Comparison of ENCODE assay signal across 16 cellular contexts in the genomic region with DNA sequence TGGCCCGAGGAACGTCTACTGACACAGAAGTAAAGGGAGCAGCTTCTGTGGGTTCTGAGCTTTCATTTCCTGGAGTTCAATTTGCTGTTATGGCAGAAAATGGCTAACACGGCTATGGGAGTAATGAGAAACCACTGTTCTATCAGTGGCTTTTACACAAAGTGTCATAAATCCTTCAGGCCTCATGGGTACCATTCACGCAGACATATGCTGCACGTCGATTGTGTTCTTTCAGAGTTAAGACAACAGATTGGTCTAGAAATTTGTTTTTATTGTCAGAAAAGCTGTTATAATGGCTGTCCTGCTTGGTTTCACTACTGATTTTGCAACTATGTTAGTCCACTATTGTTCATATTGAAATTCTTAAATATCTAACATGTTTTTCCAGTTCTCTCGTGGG.
DNase-seq lines count a peak whose midpoint lies in the region; ATAC-seq, FAIRE-seq and TF ChIP-seq lines count a peak whose summit lies in the region.
"Had no signal": no experiment of that assay in that cellular context is flagged by ENCODE, and none has a peak within 500 bp of the region (broad histone marks: within the 10 kb centered on the region; RNA-seq: fewer than 3 reads in every experiment).

No MANE protein-coding gene starts in this region.

- no peak overlapping the region for H3K9ac ChIP-seq in endothelial cell of umbilical vein (replicated peaks; ENCODE audit: extremely low read depth, insufficient read depth, low read length)

- H3K27me3 Mint-ChIP-seq in GM23338 (ENCODE audit: insufficient read depth, low read depth, poor library complexity), result peaks cover 3% of the 10 kb centered on the region

- H3K4me1 ChIP-seq in HEK293 (ENCODE audit: control insufficient read depth, insufficient read depth, low read length) (no peaks in the 10 kb centered on the region), endothelial cell of umbilical vein (ENCODE audit: control insufficient read depth, extremely low read depth, insufficient read depth, low read length) (peaks cover 4% of the 10 kb centered on the region), GM23338 (ENCODE audit: insufficient read depth) (peaks cover 5% of the 10 kb centered on the region; the same call in 1 of the 2 replicates)
- H3K4me1 ChIP-seq: BE2C had no signal

- H3K4me2 ChIP-seq in endothelial cell of umbilical vein (ENCODE audit: insufficient read depth, low read length), result peak overlapping the region; percentile 49
- H3K4me2 ChIP-seq in GM23338, result no peak overlapping the region

- no peak overlapping the region for H3K4me3 ChIP-seq in GM12865 (ENCODE audit: low read depth, low read length)
- no peak overlapping the region for H3K4me3 ChIP-seq in HEK293 (ENCODE audit: low read depth, low read length)
- no peak overlapping the region for H3K4me3 ChIP-seq in endothelial cell of umbilical vein (replicated peaks in 1 of 3; ENCODE audit: insufficient read depth in 1 of 3, low read depth in 1 of 3, low read length in 3 of 3)
- H3K4me3 ChIP-seq in GM23338, result no peak overlapping the region

- H2AFZ ChIP-seq in endothelial cell of umbilical vein (ENCODE audit: low read depth, low read length) (peak overlapping the region; percentile 54), GM23338 (no peak overlapping the region)

- peak; percentile 50 for FAIRE-seq in endothelial cell of umbilical vein (lab: Jason Lieb, UNC)
- FAIRE-seq: GM12892 had no signal

- no peaks in the 10 kb centered on the region for H3K9me1 ChIP-seq in endothelial cell of umbilical vein (replicated peaks; ENCODE audit: control insufficient read depth, extremely low read depth, insufficient read depth, low read length)

- ATAC-seq in GM23338, result no peak

- H3K9me3 ChIP-seq in HEK293 (ENCODE audit: control insufficient read depth, insufficient read depth, low read depth, low read length) (no peaks in the 10 kb centered on the region), endothelial cell of umbilical vein (replicated peaks; ENCODE audit: control insufficient read depth, insufficient read depth, low read length) (no peaks in the 10 kb centered on the region)
- H3K9me3 ChIP-seq: BE2C had no signal

- no peaks in the 10 kb centered on the region for H3K9me2 ChIP-seq in GM23338 (ENCODE audit: insufficient read depth)

- peak; percentile 64 for DNase-seq in GM12865 (ENCODE audit: low read depth)
- peak; percentile 50 for DNase-seq in NCI-H69 (lab: John Stamatoyannopoulos, UW)
- no peak for DNase-seq in endothelial cell of umbilical vein (ENCODE audit: low read depth, low spot score)
- DNase-seq in stimulated activated CD4-positive, alpha-beta T cell treated with anti-CD3 and anti-CD28 coated beads, Interleukin-2, amount 100 ng/mL, for 24 hours, result no peak
- DNase-seq in hepatic stellate cell (ENCODE audit: low spot score), result no peak
- DNase-seq in GM23338 (ENCODE audit: low spot score), result no peak
- no peak for DNase-seq in activated T-cell treated with anti-CD3 and anti-CD28 coated beads, Interleukin-2, amount 50 U/mL, for 48 hours
- DNase-seq: BE2C; CD4-positive, alpha-beta memory T cell; DMS79; GOT3; H9 had no signal

- intact Hi-C loops in endothelial cell of umbilical vein (cut with micrococcal nuclease), result no loop called here

- H4K20me1 ChIP-seq in endothelial cell of umbilical vein (replicated peaks; ENCODE audit: control insufficient read depth, extremely low read depth, insufficient read depth, low read length) (no peaks in the 10 kb centered on the region), GM23338 (replicated peaks; ENCODE audit: insufficient read depth) (no peaks in the 10 kb centered on the region)

- dilution Hi-C loops in endothelial cell of umbilical vein (cut with MboI; ENCODE audit: extremely low pct_ligation_motif_present, low sequenced_read_pairs), result no loop called here

- CTCF ChIA-PET in HEK293 (lab: Yijun Ruan, JAX), result interaction anchor here (1.1 kb wide), 1 partner anchor 90 kb away, joined by 3 read pairs; no protein-coding TSS in a partner anchor
- CTCF ChIA-PET in endothelial cell of umbilical vein (lab: Charles Lee), result interaction anchor here (0.7 to 15.1 kb wide), 4 partner anchors 27 to 779 kb away, joined by 3 to 255 read pairs (median 4); no protein-coding TSS in a partner anchor

- no peaks in the 10 kb centered on the region for H3K79me2 ChIP-seq in endothelial cell of umbilical vein (ENCODE audit: control insufficient read depth, insufficient read depth, low read length)
- no peaks in the 10 kb centered on the region for H3K79me2 ChIP-seq in GM23338 (replicated peaks; ENCODE audit: insufficient read depth)

- BruUV-seq in endothelial cell of umbilical vein (replicated peaks; lab: Mats Ljungman, UMichigan), result no TSS peak

- TF ChIP-seq POLR2A in endothelial cell of umbilical vein (IDR thresholded peaks at IDR 0.05; ENCODE audit: low read depth, low read length), result no peak

- H3K36me3 Mint-ChIP-seq in GM23338 (ENCODE audit: low read depth), result no peaks in the 10 kb centered on the region
- H3K36me3 Mint-ChIP-seq: CD4-positive, alpha-beta memory T cell had no signal

- H3F3A ChIP-seq in GM23338 (replicated peaks; ENCODE audit: low read depth), result no peaks in the 10 kb centered on the region

- H3K9me3 Mint-ChIP-seq in GM23338, result no peaks in the 10 kb centered on the region
- H3K9me3 Mint-ChIP-seq: CD4-positive, alpha-beta memory T cell; H9 had no signal

- H3K27me3 ChIP-seq in endothelial cell of umbilical vein (ENCODE audit: control insufficient read depth in 2 of 2, insufficient read depth in 2 of 2, low read length in 2 of 2) (peaks cover 0 to 6% of the 10 kb centered on the region in 2 experiments), GM23338 (ENCODE audit: insufficient read depth) (no peaks in the 10 kb centered on the region)
- H3K27me3 ChIP-seq: BE2C had no signal

- H3K36me3 ChIP-seq in HEK293 (ENCODE audit: control insufficient read depth in 2 of 2, insufficient read depth in 1 of 2, low read length in 2 of 2) (no peaks in the 10 kb centered on the region), endothelial cell of umbilical vein (ENCODE audit: control insufficient read depth in 2 of 2, extremely low read depth in 1 of 2, insufficient read depth in 2 of 2, low read length in 2 of 2) (no peaks in the 10 kb centered on the region), GM23338 (ENCODE audit: insufficient read depth) (no peaks in the 10 kb centered on the region)
- H3K36me3 ChIP-seq: BE2C had no signal

- POLR2A ChIA-PET in HEK293 (lab: Yijun Ruan, JAX), result no interaction called here
- POLR2A ChIA-PET in endothelial cell of umbilical vein (lab: Charles Lee), result no interaction called here

- H3K4me3 Mint-ChIP-seq in GM23338, result no peak overlapping the region
- H3K4me3 Mint-ChIP-seq: CD4-positive, alpha-beta memory T cell; H9 had no signal

- H3K27ac ChIP-seq in HEK293 (ENCODE audit: extremely low read depth, low read depth, low read length) (no peak overlapping the region), endothelial cell of umbilical vein (ENCODE audit: insufficient read depth, low read depth, low read length) (no peak overlapping the region), GM23338 (ENCODE audit: low read depth) (no peak overlapping the region)
- H3K27ac ChIP-seq: C4-2B, HL-60 had no signal

- peaks cover 4% of the 10 kb centered on the region; the same call in 2 of the 3 replicates for H3K4me1 Mint-ChIP-seq in GM23338

- H3K27ac Mint-ChIP-seq in GM23338, result no peak overlapping the region
- H3K27ac Mint-ChIP-seq: CD4-positive, alpha-beta memory T cell; H9 had no signal

- TF ChIP-seq CTCF in GM12865 (IDR thresholded peaks at IDR 0.05; ENCODE audit: insufficient read depth, low read depth, low read length, missing control alignments) (no peak), HEK293 (tag by site-specific recombination; IDR thresholded peaks at IDR 0.05) (no peak), endothelial cell of umbilical vein (IDR thresholded peaks at IDR 0.05; ENCODE audit: extremely low read depth in 1 of 2, insufficient read depth in 1 of 2, low read depth in 1 of 2, low read length in 2 of 2) (no peak), GM23338 (conservative IDR thresholded peaks at IDR 0.05; ENCODE audit: low read depth in 2 of 2) (no peak)

TF ChIP-seq in HEK293, 187 proteins besides CTCF, POLR2A, EP300 and RAD21 (continues in another document):
- no peak for TF ChIP-seq ZNF549 (tag by site-specific recombination; IDR thresholded peaks at IDR 0.05)

TF ChIP-seq in endothelial cell of umbilical vein, 7 proteins besides CTCF, POLR2A, EP300 and RAD21:
- no peak for TF ChIP-seq EZH2 (IDR thresholded peaks at IDR 0.05; ENCODE audit: borderline replicate concordance, low read depth, low read length, severe bottlenecking)
- TF ChIP-seq FOS (IDR thresholded peaks at IDR 0.05; ENCODE audit: borderline replicate concordance, insufficient read depth, low read length), result no peak
- TF ChIP-seq MYC (IDR thresholded peaks at IDR 0.05; ENCODE audit: low read depth, low read length), result no peak
- TF ChIP-seq JUN (IDR thresholded peaks at IDR 0.05; ENCODE audit: borderline replicate concordance, insufficient read depth, insufficient read length, low read depth), result no peak
- no peak for TF ChIP-seq POLR2AphosphoS5 (IDR thresholded peaks at IDR 0.05; ENCODE audit: insufficient read depth, low read depth, low read length)
- TF ChIP-seq, protein P1, sequence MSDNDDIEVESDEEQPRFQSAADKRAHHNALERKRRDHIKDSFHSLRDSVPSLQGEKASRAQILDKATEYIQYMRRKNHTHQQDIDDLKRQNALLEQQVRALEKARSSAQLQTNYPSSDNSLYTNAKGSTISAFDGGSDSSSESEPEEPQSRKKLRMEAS (IDR thresholded peaks at IDR 0.05; ENCODE audit: insufficient read depth, insufficient read length), result no peak
- TF ChIP-seq GATA2 (IDR thresholded peaks at IDR 0.05; ENCODE audit: insufficient read depth, insufficient read length, low read depth, low read length), result no peak

TF ChIP-seq in GM23338, 12 proteins besides CTCF, POLR2A, EP300 and RAD21 (continues in another document):
- TF ChIP-seq, protein P2, sequence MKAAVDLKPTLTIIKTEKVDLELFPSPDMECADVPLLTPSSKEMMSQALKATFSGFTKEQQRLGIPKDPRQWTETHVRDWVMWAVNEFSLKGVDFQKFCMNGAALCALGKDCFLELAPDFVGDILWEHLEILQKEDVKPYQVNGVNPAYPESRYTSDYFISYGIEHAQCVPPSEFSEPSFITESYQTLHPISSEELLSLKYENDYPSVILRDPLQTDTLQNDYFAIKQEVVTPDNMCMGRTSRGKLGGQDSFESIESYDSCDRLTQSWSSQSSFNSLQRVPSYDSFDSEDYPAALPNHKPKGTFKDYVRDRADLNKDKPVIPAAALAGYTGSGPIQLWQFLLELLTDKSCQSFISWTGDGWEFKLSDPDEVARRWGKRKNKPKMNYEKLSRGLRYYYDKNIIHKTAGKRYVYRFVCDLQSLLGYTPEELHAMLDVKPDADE (IDR thresholded peaks at IDR 0.05), result no peak
- TF ChIP-seq ZNF331 (CRISPR knock-in tag; IDR thresholded peaks at IDR 0.05; ENCODE audit: low read depth), result no peak
- TF ChIP-seq EZH2phosphoT487 (IDR thresholded peaks at IDR 0.05; ENCODE audit: unreplicated experiment), result no peak

Comparison
In these comparisons a context has a peak if more than half of its experiments do, and no peak if none do; other contexts are left out.
1. DNase-seq: peak in GM12865 (single experiment) and NCI-H69 (single experiment); none in endothelial cell of umbilical vein (single experiment), stimulated activated CD4-positive, alpha-beta T cell treated with anti-CD3 and anti-CD28 coated beads, Interleukin-2, amount 100 ng/mL, for 24 hours (0 of 2), hepatic stellate cell (single experiment), GM23338 (single experiment) and activated T-cell treated with anti-CD3 and anti-CD28 coated beads, Interleukin-2, amount 50 U/mL, for 48 hours (0 of 2).